Comparison of ENCODE assay signal across 28 cellular contexts in genomic region chr5:139817362-139817761, GRCh38. TPM values are rescaled to one million over a fixed set of nuclear protein-coding genes. Genes with fewer than 3 reads are reported as not detected.
"Had no signal": no experiment of that assay in that cellular context is flagged by ENCODE, and none has a peak within 500 bp of the region (broad histone marks: within the 10 kb centered on the region; RNA-seq: fewer than 3 reads in every experiment).

No MANE protein-coding gene starts in this region.

- H3K4me3 ChIP-seq: ascending aorta, body of pancreas had no signal

- H3K36me3 ChIP-seq: ascending aorta had no signal

- H3K4me3 Mint-ChIP-seq: activated CD4-positive, alpha-beta memory T cell treated with anti-CD3 and anti-CD28 coated beads for 36 hours; activated CD4-positive, alpha-beta T cell treated with anti-CD3 and anti-CD28 coated beads, Interleukin-2, amount 10 ng/mL, durations not matched to agents 7 days and 5 days; activated naive CD4-positive, alpha-beta T cell treated with anti-CD3 and anti-CD28 coated beads, Interleukin-2, amount 10 ng/mL, durations not matched to agents 7 days and 5 days; activated T-cell treated with anti-CD3 and anti-CD28 coated beads, Interleukin-2, amount 50 U/mL, for 72 hours; central memory CD8-positive, alpha-beta T cell; IgD-negative memory B cell; T-cell had no signal

- H3K9me3 ChIP-seq: body of pancreas had no signal

- H3K4me1 Mint-ChIP-seq: activated CD4-positive, alpha-beta T cell treated with anti-CD3 and anti-CD28 coated beads, Interleukin-2, amount 10 ng/mL, durations not matched to agents 7 days and 5 days; activated naive CD4-positive, alpha-beta T cell treated with anti-CD3 and anti-CD28 coated beads, Interleukin-2, amount 10 ng/mL, durations not matched to agents 7 days and 5 days; central memory CD8-positive, alpha-beta T cell; IgD-negative memory B cell; T-cell had no signal

- H3K27me3 ChIP-seq: ascending aorta, body of pancreas had no signal

- H3K36me3 Mint-ChIP-seq: activated CD4-positive, alpha-beta memory T cell treated with anti-CD3 and anti-CD28 coated beads for 36 hours; activated naive CD4-positive, alpha-beta T cell treated with anti-CD3 and anti-CD28 coated beads, Interleukin-2, amount 10 ng/mL, durations not matched to agents 7 days and 5 days had no signal

- H3K4me1 ChIP-seq: ascending aorta, body of pancreas had no signal

- H3K27ac ChIP-seq: ascending aorta, body of pancreas had no signal

- H3K27ac Mint-ChIP-seq: activated CD4-positive, alpha-beta memory T cell treated with anti-CD3 and anti-CD28 coated beads for 36 hours; activated CD4-positive, alpha-beta T cell treated with anti-CD3 and anti-CD28 coated beads, Interleukin-2, amount 10 ng/mL, durations not matched to agents 7 days and 5 days; activated T-cell treated with anti-CD3 and anti-CD28 coated beads, Interleukin-2, amount 50 U/mL, for 72 hours; activated T-helper 2 cell treated with anti-CD3 and anti-CD28 coated beads, Interferon-gamma antibody, Interleukin-2, Interleukin-4, amounts not matched to agents 10 μg/mL and 5 μg/mL and 100 μg/mL, durations not matched to agents 14 hours and 24 hours and 36 hours; IgD-negative memory B cell; T-cell had no signal

- DNase-seq: activated CD4-positive, alpha-beta memory T cell treated with anti-CD3 and anti-CD28 coated beads for 36 hours; activated CD4-positive, alpha-beta T cell treated with anti-CD3 and anti-CD28 coated beads, Interleukin-2, amount 10 ng/mL, durations not matched to agents 7 days and 5 days; activated CD4-positive, CD25-positive, alpha-beta regulatory T cell; activated CD8-positive, alpha-beta memory T cell treated with anti-CD3 and anti-CD28 coated beads for 24 hours; activated gamma-delta T cell treated with Interleukin-2 at 50 U/mL for 16 hours; activated naive CD4-positive, alpha-beta T cell treated with anti-CD3 and anti-CD28 coated beads, Interleukin-2, amount 10 ng/mL, durations not matched to agents 7 days and 5 days; activated T-cell treated with anti-CD3 and anti-CD28 coated beads, Interleukin-2, amount 50 U/mL, for 72 hours; body of pancreas; KG1; NCI-H1048; NCI-H2029; NCI-H2107; NCI-H345; NCI-H510A; NCI-H526 treated with DMSO at 0.1 percent for 48 hours; NCI-H82; OCI-M1; RPMI8226; SHP77 treated with DMSO at 0.1 percent for 48 hours; T-cell; T-helper 2 cell; T1000 had no signal

- ATAC-seq: activated T-cell treated with anti-CD3 and anti-CD28 coated beads, Interleukin-2, amount 50 U/mL, for 72 hours; body of pancreas; Panc1; T-cell had no signal

RNA-seq across cellular contexts. Expression of gene PSD2, which starts 21.8 kb away (rescaled TPM):
- total RNA-seq: activated CD4-positive, alpha-beta memory T cell treated with anti-CD3 and anti-CD28 coated beads for 36 hours; activated CD4-positive, alpha-beta T cell treated with anti-CD3 and anti-CD28 coated beads, Interleukin-2, amount 10 ng/mL, durations not matched to agents 7 days and 5 days; activated T-cell treated with anti-CD3 and anti-CD28 coated beads, Interleukin-2, amount 50 U/mL, for 72 hours; activated T-helper 2 cell treated with anti-CD3 and anti-CD28 coated beads, Interferon-gamma antibody, Interleukin-2, Interleukin-4, amounts not matched to agents 10 μg/mL and 5 μg/mL and 100 μg/mL, durations not matched to agents 14 hours and 24 hours and 36 hours; ascending aorta; LHCN-M2 had no signal
- polyA plus RNA-seq: IgD-negative memory B cell had no signal
